8 cellular contexts compared by ENCODE assay signal in genomic region chr2:130391058-130391871, GRCh38. TPM values are rescaled to one million over a fixed set of nuclear protein-coding genes. Genes with fewer than 3 reads are reported as not detected.
DNase-seq lines count a peak whose midpoint lies in the region; TF ChIP-seq lines count a peak whose summit lies in the region.

No MANE protein-coding gene starts in this region.

- H3K27me3 Mint-ChIP-seq in HFFc6 (ENCODE audit: insufficient read depth) = no peaks in the 10 kb centered on the region; the same call in 1 of the 2 replicates

- H3K4me2 ChIP-seq in SU-DHL-6 (ENCODE audit: low read depth, low read length, poor library complexity, severe bottlenecking) = peak overlapping the region; percentile 43

- no peaks in the 10 kb centered on the region for H3K9me3 Mint-ChIP-seq in HFFc6

- DNase-seq in HFFc6 (peak; percentile 63), NAMALWA (ENCODE audit: low spot score) (peak; percentile 46), amniotic stem cell (lab: John Stamatoyannopoulos, UW) (peak; percentile 55), left ventricle myocardium inferior (peak; percentile 85), posterior cingulate gyrus (peak; percentile 71 to 99 (median 86)), NCI-H226 (no peak)

- H3K4me1 Mint-ChIP-seq in HFFc6 (ENCODE audit: low read depth) = peaks cover 20% of the 10 kb centered on the region

- H3K4me3 ChIP-seq in SU-DHL-6 (ENCODE audit: insufficient read depth, low read length, poor library complexity, severe bottlenecking) (peak overlapping the region; percentile 33), left ventricle myocardium inferior (peak overlapping the region; percentile 87)

- intact Hi-C loops in left ventricle myocardium inferior (cut with micrococcal nuclease) = no loop called here
- intact Hi-C loops in posterior cingulate gyrus (cut with DNase I) = no loop called here

- peak; percentile 15 for TF ChIP-seq POLR2A in GM10847 (IDR thresholded peaks at IDR 0.05; ENCODE audit: extremely low read depth, insufficient read length)

- no peaks in the 10 kb centered on the region for H3K36me3 ChIP-seq in SU-DHL-6 (ENCODE audit: low read length)
- H3K36me3 ChIP-seq in left ventricle myocardium inferior = no peaks in the 10 kb centered on the region

- H3K9me2 ChIP-seq in SU-DHL-6 (replicated peaks; ENCODE audit: insufficient read depth, low read length) = no peaks in the 10 kb centered on the region

- peak overlapping the region; percentile 86 for H3K4me3 Mint-ChIP-seq in HFFc6

- H3K4me1 ChIP-seq in left ventricle myocardium inferior = peaks cover 53% of the 10 kb centered on the region

- H4K20me1 ChIP-seq in SU-DHL-6 (ENCODE audit: low read depth, low read length) = no peaks in the 10 kb centered on the region

- H3K79me2 ChIP-seq in SU-DHL-6 (ENCODE audit: insufficient read depth, low read length) = no peaks in the 10 kb centered on the region

- H3K27ac ChIP-seq in SU-DHL-6 (ENCODE audit: low read depth, low read length) = no peak overlapping the region
- peak overlapping the region; percentile 96 for H3K27ac ChIP-seq in left ventricle myocardium inferior (replicated peaks)

- peak overlapping the region; percentile 23; the same call in 1 of the 2 replicates for H3K9ac ChIP-seq in SU-DHL-6 (ENCODE audit: low read length)

- H3F3A ChIP-seq in SU-DHL-6 (ENCODE audit: insufficient read depth) = no peaks in the 10 kb centered on the region

- TF ChIP-seq CTCF in HFFc6 (IDR thresholded peaks at IDR 0.05) (no peak), SU-DHL-6 (IDR thresholded peaks at IDR 0.05; ENCODE audit: insufficient read depth, low read length, poor library complexity, severe bottlenecking) (no peak), left ventricle myocardium inferior (IDR thresholded peaks at IDR 0.05; ENCODE audit: borderline replicate concordance) (no peak)

- H3K9me3 ChIP-seq in SU-DHL-6 (ENCODE audit: insufficient read depth, low read length) (no peaks in the 10 kb centered on the region), left ventricle myocardium inferior (replicated peaks) (no peaks in the 10 kb centered on the region)

- H3K27me3 ChIP-seq in SU-DHL-6 (ENCODE audit: low read length) (no peaks in the 10 kb centered on the region), left ventricle myocardium inferior (ENCODE audit: low read depth) (no peaks in the 10 kb centered on the region)

- peak overlapping the region; percentile 85 for H3K27ac Mint-ChIP-seq in HFFc6

- H2AFZ ChIP-seq in SU-DHL-6 (ENCODE audit: low read depth, low read length, severe bottlenecking) = peak overlapping the region; percentile 72

- no peaks in the 10 kb centered on the region; the same call in 1 of the 2 replicates for H3K36me3 Mint-ChIP-seq in HFFc6 (ENCODE audit: low read depth)

RNA-seq across cellular contexts. Expression of gene PTPN18, which starts 35.4 kb away (rescaled TPM):
- total RNA-seq in HFFc6 (2021; fragmentation: NEBNext Ultra II Directional; extraction: Animal tissue kit (Norgen Biotek cat#: 25700)) = 10 to 100 TPM; 15.5 to 18.9 (median 17.5) TPM
- 13.9 TPM for total RNA-seq in left ventricle myocardium inferior

RNA-seq across cellular contexts. Expression of gene IMP4, which starts 48.6 kb away (rescaled TPM):
- 100 to 1,000 TPM in 1 of 6 experiments, 10 to 100 TPM in 5; 79.9 to 103 (median 90.4) TPM for total RNA-seq in HFFc6 (2021; fragmentation: NEBNext Ultra II Directional; extraction: Animal tissue kit (Norgen Biotek cat#: 25700))
- total RNA-seq in left ventricle myocardium inferior = 57.2 TPM
